In genomic region chr2:46874236-46874929, GRCh38 we compare ENCODE assay signal across 17 cellular contexts. TPM values are rescaled to one million over a fixed set of nuclear protein-coding genes. Genes with fewer than 3 reads are reported as not detected.
DNase-seq lines count a peak whose midpoint lies in the region; ATAC-seq and TF ChIP-seq lines count a peak whose summit lies in the region.
"Had no signal": no experiment of that assay in that cellular context is flagged by ENCODE, and none has a peak within 500 bp of the region (broad histone marks: within the 10 kb centered on the region; RNA-seq: fewer than 3 reads in every experiment).

No MANE protein-coding gene starts in this region.

- H3K27ac ChIP-seq in RWPE1 (peak overlapping the region; percentile 64), gastrocnemius medialis (peak overlapping the region in 3 of 4 donors; percentile 53 to 68 (median 62))
- H3K27ac ChIP-seq: C4-2B, PC-9 had no signal

- no peak for TF ChIP-seq CTCF in RWPE1 (conservative IDR thresholded peaks at IDR 0.05; ENCODE audit: low read depth)
- TF ChIP-seq CTCF in gastrocnemius medialis (IDR thresholded peaks at IDR 0.05 in 4 of 5, conservative IDR thresholded peaks at IDR 0.05 in 1 of 5) = no peak

- POLR2A ChIA-PET in RWPE1 (lab: Yijun Ruan, JAX; ENCODE audit: low non-redundant PET) = no interaction called here

- in situ Hi-C loops in gastrocnemius medialis (cut with MboI; ENCODE audit: low sequenced_read_pairs in 4 of 4) = loop anchor here in 2 of 4 donors (10.0 kb wide), 1 partner anchor 60 kb away; no protein-coding TSS in a partner anchor

- H3K36me3 ChIP-seq in gastrocnemius medialis = no peaks in the 10 kb centered on the region
- H3K36me3 ChIP-seq: stomach had no signal

- H3K4me3 ChIP-seq in gastrocnemius medialis = no peak overlapping the region
- H3K4me3 ChIP-seq: PC-9, stomach had no signal

- TF ChIP-seq POLR2A in gastrocnemius medialis (IDR thresholded peaks at IDR 0.05) = no peak

- peaks cover 11 to 32% of the 10 kb centered on the region in 2 donors for H3K4me1 ChIP-seq in gastrocnemius medialis

- peak; percentile 24 for ATAC-seq in gastrocnemius medialis
- no peak for ATAC-seq in GM18861 (IDR thresholded peaks at IDR 0.05; ENCODE audit: unreplicated experiment)
- ATAC-seq: left lobe of liver; natural killer cell treated with Interleukin-12 subunit alpha and Interleukin-12 subunit beta and Interleukin-15 and Interleukin-18, amount 100 ng/mL, for 72 hours had no signal

- intact Hi-C loops in gastrocnemius medialis (cut with DNase I; ENCODE audit: low total_unique reads) = loop anchor here (2.0 to 10.0 kb wide), 2 partner anchors 56 to 880 kb away; no protein-coding TSS in a partner anchor

- CTCF ChIA-PET in RWPE1 (lab: Yijun Ruan, JAX) = interaction anchor here (0.6 to 1.0 kb wide), 4 partner anchors 10 to 224 kb away, joined by 3 to 5 read pairs (median 3); no protein-coding TSS in a partner anchor

- no peaks in the 10 kb centered on the region for H3K27me3 ChIP-seq in gastrocnemius medialis
- H3K27me3 ChIP-seq: stomach had no signal

- DNase-seq in EL = peak; percentile 63
- no peak for DNase-seq in RWPE1 (ENCODE audit: low spot score)
- DNase-seq in hepatic stellate cell (ENCODE audit: low spot score) = peak; percentile 67
- DNase-seq in gastrocnemius medialis = no peak
- DNase-seq in NCI-H2196 (lab: John Stamatoyannopoulos, UW; ENCODE audit: unreplicated experiment) = no peak
- DNase-seq in activated naive CD4-positive, alpha-beta T cell treated with Interleukin-2 at 50 U/mL for 16 hours = no peak
- no peak for DNase-seq in islet precursor cell
- DNase-seq: activated CD4-positive, alpha-beta T cell treated with anti-CD3 and anti-CD28 coated beads for 1 hour; DND-41; NCI-H524 treated with DMSO at 0.1 percent for 48 hours; T-cell had no signal

- H3K9me3 ChIP-seq in gastrocnemius medialis = no peaks in the 10 kb centered on the region
- H3K9me3 ChIP-seq: stomach had no signal

RNA-seq across cellular contexts. Expression of gene MCFD2, which starts 41.2 kb away (rescaled TPM):
- total RNA-seq in gastrocnemius medialis = 100 to 1,000 TPM in 3 of 4 donors, 10 to 100 TPM in 1; 87.9 to 182 (median 106) TPM

Comparison
In these comparisons a context has a peak if more than half of its experiments do, and no peak if none do; other contexts are left out.
1. DNase-seq: peak in EL (single experiment) and hepatic stellate cell (single experiment); none in RWPE1 (single experiment), gastrocnemius medialis (0 of 2), NCI-H2196 (single experiment), activated naive CD4-positive, alpha-beta T cell treated with Interleukin-2 at 50 U/mL for 16 hours (single experiment) and islet precursor cell (single experiment).